ENCODE assay signal across 1 cellular context in the genomic region with DNA sequence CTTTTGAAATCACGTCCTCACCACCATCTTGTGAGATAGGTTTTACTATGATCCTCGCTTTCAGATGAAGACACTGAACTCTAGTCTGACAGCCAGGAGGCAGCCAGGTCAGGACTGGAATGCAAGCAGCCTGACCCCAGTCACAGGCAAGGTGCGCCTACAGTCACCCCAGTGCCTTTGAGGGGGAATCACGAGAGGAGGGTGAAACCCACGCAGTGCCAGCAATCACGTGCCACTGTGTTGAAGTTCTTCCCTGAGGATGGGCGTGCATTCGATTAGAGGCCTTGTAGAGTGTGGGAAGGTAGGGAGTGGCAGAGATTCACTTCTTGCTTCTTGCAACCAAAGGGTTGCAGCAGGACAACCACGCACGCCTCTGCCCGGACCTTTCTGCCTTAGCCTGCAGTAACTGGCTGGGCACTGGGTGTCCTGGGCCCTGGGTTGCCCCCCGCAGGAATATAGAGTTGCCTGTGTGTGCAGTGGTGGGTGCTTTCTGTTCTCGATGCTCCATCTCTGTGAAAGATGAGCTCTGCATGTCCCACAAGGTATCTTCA.
TF ChIP-seq lines count a peak whose summit lies in the region.

No MANE protein-coding gene starts in this region.

TF ChIP-seq in GM12878, 131 proteins besides CTCF, POLR2A, EP300 and RAD21 (continued from another document):
- 0 out of 2 replicates have a peak, but pooled peaks have one; percentile 54 for TF ChIP-seq LARP7 (IDR thresholded peaks at IDR 0.05)
- TF ChIP-seq, protein P1, sequence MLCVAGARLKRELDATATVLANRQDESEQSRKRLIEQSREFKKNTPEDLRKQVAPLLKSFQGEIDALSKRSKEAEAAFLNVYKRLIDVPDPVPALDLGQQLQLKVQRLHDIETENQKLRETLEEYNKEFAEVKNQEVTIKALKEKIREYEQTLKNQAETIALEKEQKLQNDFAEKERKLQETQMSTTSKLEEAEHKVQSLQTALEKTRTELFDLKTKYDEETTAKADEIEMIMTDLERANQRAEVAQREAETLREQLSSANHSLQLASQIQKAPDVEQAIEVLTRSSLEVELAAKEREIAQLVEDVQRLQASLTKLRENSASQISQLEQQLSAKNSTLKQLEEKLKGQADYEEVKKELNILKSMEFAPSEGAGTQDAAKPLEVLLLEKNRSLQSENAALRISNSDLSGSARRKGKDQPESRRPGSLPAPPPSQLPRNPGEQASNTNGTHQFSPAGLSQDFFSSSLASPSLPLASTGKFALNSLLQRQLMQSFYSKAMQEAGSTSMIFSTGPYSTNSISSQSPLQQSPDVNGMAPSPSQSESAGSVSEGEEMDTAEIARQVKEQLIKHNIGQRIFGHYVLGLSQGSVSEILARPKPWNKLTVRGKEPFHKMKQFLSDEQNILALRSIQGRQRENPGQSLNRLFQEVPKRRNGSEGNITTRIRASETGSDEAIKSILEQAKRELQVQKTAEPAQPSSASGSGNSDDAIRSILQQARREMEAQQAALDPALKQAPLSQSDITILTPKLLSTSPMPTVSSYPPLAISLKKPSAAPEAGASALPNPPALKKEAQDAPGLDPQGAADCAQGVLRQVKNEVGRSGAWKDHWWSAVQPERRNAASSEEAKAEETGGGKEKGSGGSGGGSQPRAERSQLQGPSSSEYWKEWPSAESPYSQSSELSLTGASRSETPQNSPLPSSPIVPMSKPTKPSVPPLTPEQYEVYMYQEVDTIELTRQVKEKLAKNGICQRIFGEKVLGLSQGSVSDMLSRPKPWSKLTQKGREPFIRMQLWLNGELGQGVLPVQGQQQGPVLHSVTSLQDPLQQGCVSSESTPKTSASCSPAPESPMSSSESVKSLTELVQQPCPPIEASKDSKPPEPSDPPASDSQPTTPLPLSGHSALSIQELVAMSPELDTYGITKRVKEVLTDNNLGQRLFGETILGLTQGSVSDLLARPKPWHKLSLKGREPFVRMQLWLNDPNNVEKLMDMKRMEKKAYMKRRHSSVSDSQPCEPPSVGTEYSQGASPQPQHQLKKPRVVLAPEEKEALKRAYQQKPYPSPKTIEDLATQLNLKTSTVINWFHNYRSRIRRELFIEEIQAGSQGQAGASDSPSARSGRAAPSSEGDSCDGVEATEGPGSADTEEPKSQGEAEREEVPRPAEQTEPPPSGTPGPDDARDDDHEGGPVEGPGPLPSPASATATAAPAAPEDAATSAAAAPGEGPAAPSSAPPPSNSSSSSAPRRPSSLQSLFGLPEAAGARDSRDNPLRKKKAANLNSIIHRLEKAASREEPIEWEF (IDR thresholded peaks at IDR 0.05; ENCODE audit: insufficient replicate concordance, low read depth, low read length) = no peak
- TF ChIP-seq BHLHE40 (IDR thresholded peaks at IDR 0.05; ENCODE audit: borderline replicate concordance in 1 of 2, low read depth in 2 of 2, low read length in 1 of 2) = peak; percentile 30 to 59; a peak in 2 of 4 replicates
- TF ChIP-seq CBX3 (IDR thresholded peaks at IDR 0.05; ENCODE audit: borderline replicate concordance, low read depth) = no peak
- TF ChIP-seq, protein P2, sequence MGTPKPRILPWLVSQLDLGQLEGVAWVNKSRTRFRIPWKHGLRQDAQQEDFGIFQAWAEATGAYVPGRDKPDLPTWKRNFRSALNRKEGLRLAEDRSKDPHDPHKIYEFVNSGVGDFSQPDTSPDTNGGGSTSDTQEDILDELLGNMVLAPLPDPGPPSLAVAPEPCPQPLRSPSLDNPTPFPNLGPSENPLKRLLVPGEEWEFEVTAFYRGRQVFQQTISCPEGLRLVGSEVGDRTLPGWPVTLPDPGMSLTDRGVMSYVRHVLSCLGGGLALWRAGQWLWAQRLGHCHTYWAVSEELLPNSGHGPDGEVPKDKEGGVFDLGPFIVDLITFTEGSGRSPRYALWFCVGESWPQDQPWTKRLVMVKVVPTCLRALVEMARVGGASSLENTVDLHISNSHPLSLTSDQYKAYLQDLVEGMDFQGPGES (IDR thresholded peaks at IDR 0.05) = no peak
- TF ChIP-seq, protein P3, sequence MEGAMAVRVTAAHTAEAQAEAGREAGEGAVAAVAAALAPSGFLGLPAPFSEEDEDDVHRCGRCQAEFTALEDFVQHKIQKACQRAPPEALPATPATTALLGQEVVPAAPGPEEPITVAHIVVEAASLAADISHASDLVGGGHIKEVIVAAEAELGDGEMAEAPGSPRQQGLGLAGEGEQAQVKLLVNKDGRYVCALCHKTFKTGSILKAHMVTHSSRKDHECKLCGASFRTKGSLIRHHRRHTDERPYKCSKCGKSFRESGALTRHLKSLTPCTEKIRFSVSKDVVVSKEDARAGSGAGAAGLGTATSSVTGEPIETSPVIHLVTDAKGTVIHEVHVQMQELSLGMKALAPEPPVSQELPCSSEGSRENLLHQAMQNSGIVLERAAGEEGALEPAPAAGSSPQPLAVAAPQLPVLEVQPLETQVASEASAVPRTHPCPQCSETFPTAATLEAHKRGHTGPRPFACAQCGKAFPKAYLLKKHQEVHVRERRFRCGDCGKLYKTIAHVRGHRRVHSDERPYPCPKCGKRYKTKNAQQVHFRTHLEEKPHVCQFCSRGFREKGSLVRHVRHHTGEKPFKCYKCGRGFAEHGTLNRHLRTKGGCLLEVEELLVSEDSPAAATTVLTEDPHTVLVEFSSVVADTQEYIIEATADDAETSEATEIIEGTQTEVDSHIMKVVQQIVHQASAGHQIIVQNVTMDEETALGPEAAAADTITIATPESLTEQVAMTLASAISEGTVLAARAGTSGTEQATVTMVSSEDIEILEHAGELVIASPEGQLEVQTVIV (IDR thresholded peaks at IDR 0.05; ENCODE audit: borderline replicate concordance, partially characterized antibody) = no peak
- no peak for TF ChIP-seq JUNB (IDR thresholded peaks at IDR 0.05)
- no peak for TF ChIP-seq POU2F2 (IDR thresholded peaks at IDR 0.05; ENCODE audit: borderline replicate concordance, low read depth, low read length)
- TF ChIP-seq HDGF (IDR thresholded peaks at IDR 0.05) = no peak
- no peak for TF ChIP-seq CHD1 (IDR thresholded peaks at IDR 0.05; ENCODE audit: low read depth, low read length)
- TF ChIP-seq, protein P4, sequence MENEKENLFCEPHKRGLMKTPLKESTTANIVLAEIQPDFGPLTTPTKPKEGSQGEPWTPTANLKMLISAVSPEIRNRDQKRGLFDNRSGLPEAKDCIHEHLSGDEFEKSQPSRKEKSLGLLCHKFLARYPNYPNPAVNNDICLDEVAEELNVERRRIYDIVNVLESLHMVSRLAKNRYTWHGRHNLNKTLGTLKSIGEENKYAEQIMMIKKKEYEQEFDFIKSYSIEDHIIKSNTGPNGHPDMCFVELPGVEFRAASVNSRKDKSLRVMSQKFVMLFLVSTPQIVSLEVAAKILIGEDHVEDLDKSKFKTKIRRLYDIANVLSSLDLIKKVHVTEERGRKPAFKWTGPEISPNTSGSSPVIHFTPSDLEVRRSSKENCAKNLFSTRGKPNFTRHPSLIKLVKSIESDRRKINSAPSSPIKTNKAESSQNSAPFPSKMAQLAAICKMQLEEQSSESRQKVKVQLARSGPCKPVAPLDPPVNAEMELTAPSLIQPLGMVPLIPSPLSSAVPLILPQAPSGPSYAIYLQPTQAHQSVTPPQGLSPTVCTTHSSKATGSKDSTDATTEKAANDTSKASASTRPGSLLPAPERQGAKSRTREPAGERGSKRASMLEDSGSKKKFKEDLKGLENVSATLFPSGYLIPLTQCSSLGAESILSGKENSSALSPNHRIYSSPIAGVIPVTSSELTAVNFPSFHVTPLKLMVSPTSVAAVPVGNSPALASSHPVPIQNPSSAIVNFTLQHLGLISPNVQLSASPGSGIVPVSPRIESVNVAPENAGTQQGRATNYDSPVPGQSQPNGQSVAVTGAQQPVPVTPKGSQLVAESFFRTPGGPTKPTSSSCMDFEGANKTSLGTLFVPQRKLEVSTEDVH (IDR thresholded peaks at IDR 0.05; ENCODE audit: low read depth, partially characterized antibody) = no peak
- TF ChIP-seq, protein P5, sequence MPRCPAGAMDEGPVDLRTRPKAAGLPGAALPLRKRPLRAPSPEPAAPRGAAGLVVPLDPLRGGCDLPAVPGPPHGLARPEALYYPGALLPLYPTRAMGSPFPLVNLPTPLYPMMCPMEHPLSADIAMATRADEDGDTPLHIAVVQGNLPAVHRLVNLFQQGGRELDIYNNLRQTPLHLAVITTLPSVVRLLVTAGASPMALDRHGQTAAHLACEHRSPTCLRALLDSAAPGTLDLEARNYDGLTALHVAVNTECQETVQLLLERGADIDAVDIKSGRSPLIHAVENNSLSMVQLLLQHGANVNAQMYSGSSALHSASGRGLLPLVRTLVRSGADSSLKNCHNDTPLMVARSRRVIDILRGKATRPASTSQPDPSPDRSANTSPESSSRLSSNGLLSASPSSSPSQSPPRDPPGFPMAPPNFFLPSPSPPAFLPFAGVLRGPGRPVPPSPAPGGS (IDR thresholded peaks at IDR 0.05; ENCODE audit: borderline replicate concordance, insufficient read depth, low read depth, low read length, poor library complexity, severe bottlenecking) = no peak
- TF ChIP-seq ETV6 (conservative IDR thresholded peaks at IDR 0.05 in 1 of 2, IDR thresholded peaks at IDR 0.05 in 1 of 2; ENCODE audit: borderline replicate concordance in 1 of 2, low read depth in 1 of 2) = no peak
- TF ChIP-seq ZNF24 (IDR thresholded peaks at IDR 0.05) = no peak
- TF ChIP-seq SIN3A (IDR thresholded peaks at IDR 0.05; ENCODE audit: low read depth, low read length) = no peak
- TF ChIP-seq, protein P6, sequence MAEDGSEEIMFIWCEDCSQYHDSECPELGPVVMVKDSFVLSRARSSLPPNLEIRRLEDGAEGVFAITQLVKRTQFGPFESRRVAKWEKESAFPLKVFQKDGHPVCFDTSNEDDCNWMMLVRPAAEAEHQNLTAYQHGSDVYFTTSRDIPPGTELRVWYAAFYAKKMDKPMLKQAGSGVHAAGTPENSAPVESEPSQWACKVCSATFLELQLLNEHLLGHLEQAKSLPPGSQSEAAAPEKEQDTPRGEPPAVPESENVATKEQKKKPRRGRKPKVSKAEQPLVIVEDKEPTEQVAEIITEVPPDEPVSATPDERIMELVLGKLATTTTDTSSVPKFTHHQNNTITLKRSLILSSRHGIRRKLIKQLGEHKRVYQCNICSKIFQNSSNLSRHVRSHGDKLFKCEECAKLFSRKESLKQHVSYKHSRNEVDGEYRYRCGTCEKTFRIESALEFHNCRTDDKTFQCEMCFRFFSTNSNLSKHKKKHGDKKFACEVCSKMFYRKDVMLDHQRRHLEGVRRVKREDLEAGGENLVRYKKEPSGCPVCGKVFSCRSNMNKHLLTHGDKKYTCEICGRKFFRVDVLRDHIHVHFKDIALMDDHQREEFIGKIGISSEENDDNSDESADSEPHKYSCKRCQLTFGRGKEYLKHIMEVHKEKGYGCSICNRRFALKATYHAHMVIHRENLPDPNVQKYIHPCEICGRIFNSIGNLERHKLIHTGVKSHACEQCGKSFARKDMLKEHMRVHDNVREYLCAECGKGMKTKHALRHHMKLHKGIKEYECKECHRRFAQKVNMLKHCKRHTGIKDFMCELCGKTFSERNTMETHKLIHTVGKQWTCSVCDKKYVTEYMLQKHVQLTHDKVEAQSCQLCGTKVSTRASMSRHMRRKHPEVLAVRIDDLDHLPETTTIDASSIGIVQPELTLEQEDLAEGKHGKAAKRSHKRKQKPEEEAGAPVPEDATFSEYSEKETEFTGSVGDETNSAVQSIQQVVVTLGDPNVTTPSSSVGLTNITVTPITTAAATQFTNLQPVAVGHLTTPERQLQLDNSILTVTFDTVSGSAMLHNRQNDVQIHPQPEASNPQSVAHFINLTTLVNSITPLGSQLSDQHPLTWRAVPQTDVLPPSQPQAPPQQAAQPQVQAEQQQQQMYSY (CRISPR knock-in tag; IDR thresholded peaks at IDR 0.05) = no peak
- no peak for TF ChIP-seq ZNF217 (IDR thresholded peaks at IDR 0.05)
- TF ChIP-seq CREB1 (IDR thresholded peaks at IDR 0.05; ENCODE audit: low read depth) = no peak
- no peak for TF ChIP-seq EZH2 (IDR thresholded peaks at IDR 0.05; ENCODE audit: borderline replicate concordance, control insufficient read depth, low read depth, low read length)
